In genomic region chr22:18024956-18025720, GRCh38 we compare ENCODE assay signal across 8 cellular contexts. TPM values are rescaled to one million over a fixed set of nuclear protein-coding genes. Genes with fewer than 3 reads are reported as not detected.
DNase-seq lines count a peak whose midpoint lies in the region; ATAC-seq and TF ChIP-seq lines count a peak whose summit lies in the region.

No MANE protein-coding gene starts in this region.

- no peaks in the 10 kb centered on the region for H3K79me2 ChIP-seq in DOHH2 (ENCODE audit: control insufficient read depth, low read length)

- H3K9ac ChIP-seq in rectal smooth muscle tissue (ENCODE audit: low read length), result no peak overlapping the region

- no peaks in the 10 kb centered on the region for H3K9me2 ChIP-seq in DOHH2 (replicated peaks; ENCODE audit: control insufficient read depth, low read length)

- no peak for DNase-seq in RWPE2 (ENCODE audit: low spot score)
- no peak for DNase-seq in esophagus muscularis mucosa (ENCODE audit: extremely low spot score)
- no peak for DNase-seq in NCI-H774 (lab: John Stamatoyannopoulos, UW)
- no peak for DNase-seq in iPS-NIHi11 (ENCODE audit: low spot score)
- no peak for DNase-seq in NCI-H2227 (lab: John Stamatoyannopoulos, UW; ENCODE audit: unreplicated experiment)
- DNase-seq in NOMO-1 treated with DMSO at 0.1 percent for 48 hours (lab: John Stamatoyannopoulos, UW; ENCODE audit: unreplicated experiment), result no peak

- peak overlapping the region; percentile 73 for H3K4me3 ChIP-seq in DOHH2 (ENCODE audit: low read length)
- H3K4me3 ChIP-seq in RWPE2 (ENCODE audit: severe bottlenecking), result no peak overlapping the region
- peak overlapping the region; percentile 67 to 78 (median 70) for H3K4me3 ChIP-seq in esophagus muscularis mucosa
- peak overlapping the region; percentile 85 for H3K4me3 ChIP-seq in rectal smooth muscle tissue (ENCODE audit: low read length)

- no peaks in the 10 kb centered on the region for H3K9me3 ChIP-seq in DOHH2 (ENCODE audit: control insufficient read depth, insufficient read depth, low read length)
- H3K9me3 ChIP-seq in RWPE2 (ENCODE audit: severe bottlenecking), result no peaks in the 10 kb centered on the region
- no peaks in the 10 kb centered on the region for H3K9me3 ChIP-seq in esophagus muscularis mucosa

- H3K4me1 ChIP-seq in DOHH2 (ENCODE audit: control insufficient read depth, low read length), result peaks cover 16% of the 10 kb centered on the region
- H3K4me1 ChIP-seq in RWPE2 (ENCODE audit: insufficient read depth, poor library complexity, severe bottlenecking), result peaks cover 23% of the 10 kb centered on the region
- peaks cover 12 to 46% (median 33%) of the 10 kb centered on the region in 4 donors for H3K4me1 ChIP-seq in esophagus muscularis mucosa
- H3K4me1 ChIP-seq in rectal smooth muscle tissue (ENCODE audit: control insufficient read depth, insufficient read depth, low read length), result peaks cover 18% of the 10 kb centered on the region

- TF ChIP-seq EP300 in esophagus muscularis mucosa (IDR thresholded peaks at IDR 0.05), result no peak

- H3F3A ChIP-seq in DOHH2 (ENCODE audit: control insufficient read depth, insufficient read depth), result no peaks in the 10 kb centered on the region

- no peak for TF ChIP-seq CTCF in DOHH2 (IDR thresholded peaks at IDR 0.05; ENCODE audit: low read depth, low read length, poor library complexity, severe bottlenecking)
- TF ChIP-seq CTCF in RWPE2 (IDR thresholded peaks at IDR 0.05; ENCODE audit: poor library complexity, severe bottlenecking), result peak; percentile 3
- TF ChIP-seq CTCF in esophagus muscularis mucosa (IDR thresholded peaks at IDR 0.05), result no peak

- peak overlapping the region; percentile 82 for H3K4me2 ChIP-seq in DOHH2 (ENCODE audit: low read length)

- TF ChIP-seq POLR2A in esophagus muscularis mucosa (IDR thresholded peaks at IDR 0.05; ENCODE audit: low read depth), result no peak

- no peak overlapping the region for H3K27ac ChIP-seq in DOHH2 (ENCODE audit: low read depth, low read length)
- peak overlapping the region; percentile 86 for H3K27ac ChIP-seq in RWPE2 (ENCODE audit: poor library complexity, severe bottlenecking)
- H3K27ac ChIP-seq in esophagus muscularis mucosa (replicated peaks in 1 of 4), result peak overlapping the region; percentile 89 to 93 (median 90)
- peak overlapping the region; percentile 91 for H3K27ac ChIP-seq in rectal smooth muscle tissue (ENCODE audit: low read depth, low read length)

- H4K20me1 ChIP-seq in DOHH2 (ENCODE audit: control insufficient read depth, insufficient read depth, low read depth, low read length), result no peaks in the 10 kb centered on the region

- WGBS in esophagus muscularis mucosa, result 43% methylated on average over 20 of the region's 21 CpGs

- no peak for ATAC-seq in RWPE2 (ENCODE audit: low read depth)

- H3K27me3 ChIP-seq in DOHH2 (ENCODE audit: control insufficient read depth, low read length) (peaks cover 42% of the 10 kb centered on the region), RWPE2 (ENCODE audit: insufficient read depth, poor library complexity, severe bottlenecking) (no peaks in the 10 kb centered on the region), esophagus muscularis mucosa (no peaks in the 10 kb centered on the region), rectal smooth muscle tissue (ENCODE audit: control insufficient read depth, insufficient read depth, low read length) (no peaks in the 10 kb centered on the region)

- intact Hi-C loops in esophagus muscularis mucosa (cut with DNase I), result loop anchor here (2.0 to 5.0 kb wide), 2 partner anchors 113 to 194 kb away; no protein-coding TSS in a partner anchor

- H3K36me3 ChIP-seq in DOHH2 (ENCODE audit: control insufficient read depth, low read length) (no peaks in the 10 kb centered on the region), RWPE2 (ENCODE audit: low read depth) (no peaks in the 10 kb centered on the region), esophagus muscularis mucosa (no peaks in the 10 kb centered on the region), rectal smooth muscle tissue (ENCODE audit: control insufficient read depth, insufficient read depth, low read length) (no peaks in the 10 kb centered on the region)

RNA-seq across cellular contexts. Expression of gene MICAL3, which starts 0.8 kb away (rescaled TPM):
- total RNA-seq in esophagus muscularis mucosa, result 10 to 100 TPM; 35.1 to 91.8 (median 67.8) TPM

RNA-seq across cellular contexts. Expression of gene PEX26, which starts 52.7 kb away (rescaled TPM):
- total RNA-seq in esophagus muscularis mucosa, result 10 to 100 TPM; 19.7 to 54.2 (median 33.6) TPM
